8 cellular contexts compared by ENCODE assay signal in the genomic region with DNA sequence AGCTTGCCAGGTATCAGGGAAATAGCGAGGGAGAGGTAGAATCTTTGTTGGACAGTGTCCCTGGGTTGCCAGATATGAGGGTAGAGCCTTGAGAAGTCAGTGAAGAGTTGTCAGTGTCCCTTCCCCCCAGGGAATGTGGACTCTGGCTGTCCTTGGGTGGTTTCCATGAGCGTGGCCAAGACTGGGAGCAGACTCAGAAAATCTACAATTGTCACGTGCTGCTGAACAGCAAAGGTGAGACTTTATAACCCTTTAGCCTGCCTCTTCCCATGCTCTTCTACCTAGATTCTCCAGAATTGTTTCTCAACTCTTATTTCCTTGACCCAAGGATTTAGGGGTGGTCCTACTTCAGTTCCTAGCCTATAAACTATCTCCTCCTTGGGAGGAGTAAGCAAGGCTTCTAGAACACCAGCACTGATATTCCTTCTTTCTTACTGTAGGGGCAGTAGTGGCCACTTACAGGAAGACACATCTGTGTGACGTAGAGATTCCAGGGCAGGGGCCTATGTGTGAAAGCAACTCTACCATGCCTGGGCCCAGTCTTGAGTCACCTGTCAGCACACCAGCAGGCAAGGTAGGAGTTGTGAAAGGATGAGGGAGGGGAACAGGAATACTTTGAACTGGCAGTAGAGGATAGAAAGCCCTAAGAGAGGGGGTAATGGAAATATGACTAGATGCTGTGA. TPM values are rescaled to one million over a fixed set of nuclear protein-coding genes. Genes with fewer than 3 reads are reported as not detected.
DNase-seq lines count a peak whose midpoint lies in the region; ATAC-seq and TF ChIP-seq lines count a peak whose summit lies in the region.

No MANE protein-coding gene starts in this region.

- in situ Hi-C loops in gastrocnemius medialis (cut with MboI; ENCODE audit: low sequenced_read_pairs in 4 of 4): no loop called here

- H3K27me3 Mint-ChIP-seq in glutamatergic neuron (ENCODE audit: unreplicated experiment): peaks cover 2% of the 10 kb centered on the region

- peak overlapping the region; percentile 89 to 97 (median 93) for H3K27ac ChIP-seq in Peyer's patch
- peak overlapping the region; percentile 90 to 100 (median 98) for H3K27ac ChIP-seq in gastrocnemius medialis

- H3K27ac Mint-ChIP-seq in glutamatergic neuron (ENCODE audit: unreplicated experiment): peak overlapping the region; percentile 6

- DNase-seq in EL: peak; percentile 59
- peak in 2 of 3 donors; percentile 70 to 79 for DNase-seq in Peyer's patch
- peak; percentile 78 for DNase-seq in activated naive CD4-positive, alpha-beta T cell treated with Interleukin-2 at 50 U/mL for 16 hours
- DNase-seq in glutamatergic neuron: no peak
- no peak for DNase-seq in gastrocnemius medialis
- no peak for DNase-seq in putamen (ENCODE audit: low spot score)
- no peak for DNase-seq in NCI-H524 treated with DMSO at 0.1 percent for 48 hours (lab: John Stamatoyannopoulos, UW)

- H3K36me3 Mint-ChIP-seq in glutamatergic neuron (ENCODE audit: unreplicated experiment): no peaks in the 10 kb centered on the region

- H3K4me3 ChIP-seq in Peyer's patch: peak overlapping the region in 2 of 4 donors; percentile 65 to 83
- H3K4me3 ChIP-seq in gastrocnemius medialis: peak overlapping the region; percentile 83 to 100 (median 99)

- peaks cover 3% of the 10 kb centered on the region for H3K4me1 Mint-ChIP-seq in glutamatergic neuron (ENCODE audit: low read depth, unreplicated experiment)

- no peaks in the 10 kb centered on the region for H3K9me3 Mint-ChIP-seq in glutamatergic neuron (ENCODE audit: unreplicated experiment)

- no peaks in the 10 kb centered on the region for H3K9me3 ChIP-seq in Peyer's patch
- no peaks in the 10 kb centered on the region for H3K9me3 ChIP-seq in gastrocnemius medialis

- H3K4me1 ChIP-seq in Peyer's patch (peaks cover 11 to 55% (median 17%) of the 10 kb centered on the region in 4 donors), gastrocnemius medialis (peaks cover 44 to 46% of the 10 kb centered on the region in 2 donors)

- TF ChIP-seq POLR2A in Peyer's patch (IDR thresholded peaks at IDR 0.05) (peak; percentile 28 to 60), gastrocnemius medialis (IDR thresholded peaks at IDR 0.05) (no peak)

- peak; percentile 42 for ATAC-seq in HG02610 (IDR thresholded peaks at IDR 0.05; ENCODE audit: unreplicated experiment)
- peak; percentile 20 to 29 for ATAC-seq in gastrocnemius medialis

- TF ChIP-seq CTCF in Peyer's patch (IDR thresholded peaks at IDR 0.05) (peak in 4 of 6 experiments; percentile 33 to 72 (median 67)), glutamatergic neuron (IDR thresholded peaks at IDR 0.05; ENCODE audit: partially characterized antibody, unreplicated experiment) (no peak), gastrocnemius medialis (IDR thresholded peaks at IDR 0.05 in 4 of 5, conservative IDR thresholded peaks at IDR 0.05 in 1 of 5) (peak in 2 of 5 experiments; percentile 2 to 34)

- peak overlapping the region; percentile 92 for H3K4me3 Mint-ChIP-seq in glutamatergic neuron (ENCODE audit: unreplicated experiment)

- intact Hi-C loops in gastrocnemius medialis (cut with DNase I; ENCODE audit: low total_unique reads): loop anchor here (5.0 kb wide), 1 partner anchor 108 kb away; the partner anchor contains the start of gene TOMM40L

- H3K27me3 ChIP-seq in Peyer's patch: no peaks in the 10 kb centered on the region
- no peaks in the 10 kb centered on the region for H3K27me3 ChIP-seq in gastrocnemius medialis

- H3K36me3 ChIP-seq in Peyer's patch (peaks cover 0 to 48% (median 0%) of the 10 kb centered on the region in 3 donors), gastrocnemius medialis (peaks cover 0 to 48% of the 10 kb centered on the region in 2 donors)

RNA-seq across cellular contexts. Expression of gene NIT1, which starts 1.6 kb away (rescaled TPM):
- total RNA-seq in Peyer's patch (100 to 1,000 TPM in 3 of 4 donors, 10 to 100 TPM in 1; 54.5 to 148 (median 120) TPM), glutamatergic neuron (ENCODE audit: unreplicated experiment) (40.2 TPM), gastrocnemius medialis (10 to 100 TPM; 16.1 to 20.4 (median 17.9) TPM)

RNA-seq across cellular contexts. Expression of gene PFDN2, which starts 1.7 kb away (rescaled TPM):
- total RNA-seq in Peyer's patch (10 to 100 TPM; 11.6 to 68.5 (median 15.2) TPM), glutamatergic neuron (ENCODE audit: unreplicated experiment) (83.7 TPM), gastrocnemius medialis (100 to 1,000 TPM in 1 of 4 donors, 10 to 100 TPM in 3; 62.4 to 106 (median 74.1) TPM)

RNA-seq across cellular contexts. Expression of gene DEDD, which starts 12.9 kb away (rescaled TPM):
- total RNA-seq in Peyer's patch: 10 to 100 TPM; 23.0 to 48.7 (median 31.4) TPM
- total RNA-seq in glutamatergic neuron (ENCODE audit: unreplicated experiment): 34.6 TPM
- 10 to 100 TPM; 40.2 to 60.2 (median 46.3) TPM for total RNA-seq in gastrocnemius medialis

RNA-seq across cellular contexts. Expression of gene KLHDC9, which starts 21.4 kb away (rescaled TPM):
- total RNA-seq in Peyer's patch (1 to 10 TPM in 3 of 4 donors, not detected in 1; 2.1 to 4.8 (median 2.4) TPM), glutamatergic neuron (ENCODE audit: unreplicated experiment) (10.9 TPM), gastrocnemius medialis (1 to 10 TPM in 2 of 4 donors, under 1 TPM in 2; 0.89 to 2.4 (median 1.3) TPM)

RNA-seq across cellular contexts. Expression of gene NECTIN4, which starts 30.2 kb away (rescaled TPM):
- total RNA-seq in Peyer's patch (1 to 10 TPM in 3 of 4 donors, under 1 TPM in 1; 0.54 to 2.5 (median 1.6) TPM), glutamatergic neuron (ENCODE audit: unreplicated experiment) (0.39 TPM), gastrocnemius medialis (not detected)

Comparison
In these comparisons a context has a peak if more than half of its experiments do, and no peak if none do; other contexts are left out.
1. DNase-seq: peak in EL (single experiment), Peyer's patch (2 of 3) and activated naive CD4-positive, alpha-beta T cell treated with Interleukin-2 at 50 U/mL for 16 hours (single experiment); none in glutamatergic neuron (single experiment), gastrocnemius medialis (0 of 2), putamen (single experiment) and NCI-H524 treated with DMSO at 0.1 percent for 48 hours (single experiment).
2. POLR2A ChIP-seq: peak in Peyer's patch (2 of 2); none in gastrocnemius medialis (0 of 2).